Comparison of ENCODE assay signal across 1 cellular context in genomic region chr11:73186294-73186850, GRCh38.
A peak's percentile ranks its signal among the peaks of the same experiment; 100 is the strongest.
TF ChIP-seq lines count a peak whose summit lies in the region.

No MANE protein-coding gene starts in this region.

TF ChIP-seq in HepG2, 621 proteins besides CTCF, POLR2A, EP300 and RAD21:
- no peak for TF ChIP-seq ZBTB39 (CRISPR knock-in tag; IDR thresholded peaks at IDR 0.05)
- peak; percentile 95 for TF ChIP-seq ZNF768 (CRISPR knock-in tag; IDR thresholded peaks at IDR 0.05)
TF ChIP-seq in HepG2: peak in this region for 1.
